In the genomic region with DNA sequence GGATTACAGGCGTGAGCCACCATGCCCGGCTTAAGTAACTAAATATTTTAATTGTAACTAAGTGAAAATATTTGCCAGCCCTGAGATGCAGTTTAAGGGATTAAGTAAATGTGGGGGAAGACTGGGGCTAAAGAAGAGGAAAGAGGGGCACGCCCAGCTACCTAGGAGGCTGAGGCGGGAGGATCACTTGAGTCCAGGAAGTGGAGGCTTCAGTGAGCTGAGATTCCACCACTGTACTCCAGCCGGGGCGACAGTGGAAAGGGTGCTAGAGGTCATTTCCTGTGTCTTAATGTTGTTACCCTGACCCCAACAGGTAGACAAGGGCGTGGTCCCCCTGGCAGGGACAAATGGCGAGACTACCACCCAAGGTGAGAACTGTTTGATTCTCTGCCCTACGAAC, we compare ENCODE assay signal across 8 cellular contexts.
A peak's percentile ranks its signal among the peaks of the same experiment; 100 is the strongest.
DNase-seq lines count a peak whose midpoint lies in the region; ATAC-seq lines count a peak whose summit lies in the region.

No MANE protein-coding gene starts in this region.

- peaks cover 45% of the 10 kb centered on the region for H3K4me1 Mint-ChIP-seq in stimulated activated naive CD8-positive, alpha-beta T cell treated with anti-CD3 and anti-CD28 coated beads, Interleukin-15, Interleukin-2, amounts not matched to agents 100 ng/mL and 50 ng/mL, for 24 hours (ENCODE audit: low read depth)
- H3K4me1 Mint-ChIP-seq in activated naive CD8-positive, alpha-beta T cell (ENCODE audit: low read depth), result peaks cover 40% of the 10 kb centered on the region

- no peaks in the 10 kb centered on the region for H3K9me3 ChIP-seq in muscle layer of duodenum (ENCODE audit: control insufficient read depth in 1 of 2, low read length in 2 of 2)

- H3K4me1 ChIP-seq in muscle layer of duodenum (ENCODE audit: control insufficient read depth in 1 of 2, insufficient read depth in 2 of 2, low read length in 2 of 2), result peaks cover 22 to 49% of the 10 kb centered on the region in 2 donors

- H3K27ac ChIP-seq in muscle layer of duodenum (ENCODE audit: low read length), result peak overlapping the region; percentile 26

- peak overlapping the region in 1 of 2 donors; percentile 39 for H3K4me3 ChIP-seq in muscle layer of duodenum (ENCODE audit: low read depth in 1 of 2, low read length in 2 of 2)

- no peak for DNase-seq in stimulated activated naive CD8-positive, alpha-beta T cell treated with anti-CD3 and anti-CD28 coated beads, Interleukin-15, Interleukin-2, amounts not matched to agents 100 U/mL and 50 U/mL, for 24 hours
- DNase-seq in Kasumi-1 (lab: John Stamatoyannopoulos, UW) (no peak), SKM-1 (lab: John Stamatoyannopoulos, UW; ENCODE audit: unreplicated experiment) (no peak)

- H3K27ac Mint-ChIP-seq in stimulated activated naive CD8-positive, alpha-beta T cell treated with anti-CD3 and anti-CD28 coated beads, Interleukin-15, Interleukin-2, amounts not matched to agents 100 ng/mL and 50 ng/mL, for 24 hours, result peak overlapping the region; percentile 89
- H3K27ac Mint-ChIP-seq in activated naive CD8-positive, alpha-beta T cell, result peak overlapping the region; percentile 90

- H3K36me3 ChIP-seq in muscle layer of duodenum (ENCODE audit: control insufficient read depth in 1 of 2, insufficient read depth in 2 of 2, low read length in 2 of 2), result peaks cover 44 to 58% of the 10 kb centered on the region in 2 donors

- peak overlapping the region; percentile 65 for H3K4me3 Mint-ChIP-seq in stimulated activated naive CD8-positive, alpha-beta T cell treated with anti-CD3 and anti-CD28 coated beads, Interleukin-15, Interleukin-2, amounts not matched to agents 100 ng/mL and 50 ng/mL, for 24 hours
- H3K4me3 Mint-ChIP-seq in activated naive CD8-positive, alpha-beta T cell, result peak overlapping the region; percentile 77

- no peak for ATAC-seq in stimulated activated naive CD8-positive, alpha-beta T cell treated with anti-CD3 and anti-CD28 coated beads, Interleukin-15, Interleukin-2, amounts not matched to agents 100 U/mL and 50 U/mL, for 24 hours
- ATAC-seq in GM21360 (IDR thresholded peaks at IDR 0.05; ENCODE audit: unreplicated experiment), result no peak
- no peak for ATAC-seq in HG03442 (IDR thresholded peaks at IDR 0.05; ENCODE audit: unreplicated experiment)

- H3K36me3 Mint-ChIP-seq in stimulated activated naive CD8-positive, alpha-beta T cell treated with anti-CD3 and anti-CD28 coated beads, Interleukin-15, Interleukin-2, amounts not matched to agents 100 ng/mL and 50 ng/mL, for 24 hours (ENCODE audit: low read depth), result peaks cover 74% of the 10 kb centered on the region
- H3K36me3 Mint-ChIP-seq in activated naive CD8-positive, alpha-beta T cell, result peaks cover 2% of the 10 kb centered on the region

- no peaks in the 10 kb centered on the region for H3K27me3 Mint-ChIP-seq in stimulated activated naive CD8-positive, alpha-beta T cell treated with anti-CD3 and anti-CD28 coated beads, Interleukin-15, Interleukin-2, amounts not matched to agents 100 ng/mL and 50 ng/mL, for 24 hours
- H3K27me3 Mint-ChIP-seq in activated naive CD8-positive, alpha-beta T cell, result no peaks in the 10 kb centered on the region

- H3K27me3 ChIP-seq in muscle layer of duodenum (ENCODE audit: low read depth, low read length), result no peaks in the 10 kb centered on the region

- H3K9me3 Mint-ChIP-seq in stimulated activated naive CD8-positive, alpha-beta T cell treated with anti-CD3 and anti-CD28 coated beads, Interleukin-15, Interleukin-2, amounts not matched to agents 100 ng/mL and 50 ng/mL, for 24 hours, result no peaks in the 10 kb centered on the region
- H3K9me3 Mint-ChIP-seq in activated naive CD8-positive, alpha-beta T cell (ENCODE audit: low read depth), result no peaks in the 10 kb centered on the region
